7 cellular contexts compared by ENCODE assay signal in the genomic region with DNA sequence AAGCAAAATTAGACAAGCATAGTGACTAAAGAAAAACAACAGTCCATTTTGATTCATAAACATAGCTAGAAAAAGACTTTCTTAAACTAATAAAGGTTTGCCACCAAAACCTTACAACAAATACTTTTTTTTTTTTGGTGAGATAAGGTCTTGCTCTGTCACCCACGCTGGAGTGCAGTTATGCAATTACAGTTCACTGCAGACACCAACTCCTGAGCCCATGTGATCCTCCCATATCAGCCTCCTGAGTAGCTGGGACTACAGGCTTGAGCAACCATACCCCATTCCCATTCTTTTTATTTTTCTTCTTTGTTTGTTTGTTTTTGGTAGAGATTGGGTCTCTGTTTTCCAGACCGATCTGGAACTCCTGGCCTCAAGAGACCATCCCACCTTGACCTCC.
"Had no signal": no experiment of that assay in that cellular context is flagged by ENCODE, and none has a peak within 500 bp of the region (broad histone marks: within the 10 kb centered on the region; RNA-seq: fewer than 3 reads in every experiment).

No MANE protein-coding gene starts in this region.

- H3K4me3 Mint-ChIP-seq: HFFc6 had no signal

- H3K27ac Mint-ChIP-seq: HFFc6 had no signal

- DNase-seq: GM23248, GOT3, H7, HFFc6 had no signal

- ATAC-seq: HCT116, HepG2, K562 had no signal
